8 cellular contexts compared by ENCODE assay signal in genomic region chr1:202407378-202407777, GRCh38. TPM values are rescaled to one million over a fixed set of nuclear protein-coding genes. Genes with fewer than 3 reads are reported as not detected.
DNase-seq lines count a peak whose midpoint lies in the region; ATAC-seq and TF ChIP-seq lines count a peak whose summit lies in the region.
"Not testable (repeated sequence)": the region's sequence is repeated elsewhere in the genome, so short reads cannot be mapped to it uniquely, and the experiment has no call there.

No MANE protein-coding gene starts in this region.

- not testable (repeated sequence) for H3K9me3 Mint-ChIP-seq in HFFc6

- H3K4me1 Mint-ChIP-seq in HFFc6 (ENCODE audit: low read depth), result peaks cover 44% of the 10 kb centered on the region

- H3K9me3 ChIP-seq in SJCRH30 (replicated peaks); right cardiac atrium (ENCODE audit: control insufficient read depth, low read length); parathyroid adenoma (ENCODE audit: control insufficient read depth, low read length); subcutaneous abdominal adipose tissue (ENCODE audit: control insufficient read depth in 5 of 5, low read length in 5 of 5): not testable (repeated sequence)

- not testable (repeated sequence) for H3K9ac ChIP-seq in parathyroid adenoma; subcutaneous abdominal adipose tissue (ENCODE audit: low read length in 5 of 5)

- H2AFZ ChIP-seq in parathyroid adenoma, result not testable (repeated sequence)

- H3K4me1 ChIP-seq in SJCRH30; right cardiac atrium (ENCODE audit: control insufficient read depth, insufficient read depth, low read length); parathyroid adenoma: not testable (repeated sequence)
- peaks cover 0 to 51% (median 19%) of the 10 kb centered on the region in 5 donors for H3K4me1 ChIP-seq in subcutaneous abdominal adipose tissue (ENCODE audit: control insufficient read depth in 5 of 5, insufficient read depth in 5 of 5, low read length in 5 of 5)

- intact Hi-C loops in Right ventricle myocardium superior (cut with DNase I) (loop anchor here (10.0 kb wide), 1 partner anchor 53 kb away; no protein-coding TSS in a partner anchor), right cardiac atrium (cut with DNase I) (loop anchor here in 1 of 4 donors (10.0 kb wide), 1 partner anchor 53 kb away; no protein-coding TSS in a partner anchor)

- H3K27ac ChIP-seq in SJCRH30; right cardiac atrium (ENCODE audit: low read length): not testable (repeated sequence)
- H3K27ac ChIP-seq in parathyroid adenoma, result peak overlapping the region; percentile 4
- peak overlapping the region; percentile 77 for H3K27ac ChIP-seq in subcutaneous abdominal adipose tissue (ENCODE audit: low read depth, low read length)

- H3K4me2 ChIP-seq in parathyroid adenoma (ENCODE audit: low read length), result not testable (repeated sequence)

- H3K27me3 Mint-ChIP-seq in HFFc6 (ENCODE audit: insufficient read depth), result not testable (repeated sequence)

- not testable (repeated sequence) for H3K36me3 ChIP-seq in SJCRH30; parathyroid adenoma (ENCODE audit: control insufficient read depth, insufficient read depth, low read length); subcutaneous abdominal adipose tissue (ENCODE audit: control insufficient read depth in 5 of 5, insufficient read depth in 5 of 5, low read length in 5 of 5)

- H3K27ac Mint-ChIP-seq in HFFc6, result peak overlapping the region; percentile 67; the same call in 1 of the 2 replicates

- H3K4me3 ChIP-seq in SJCRH30; right cardiac atrium (ENCODE audit: low read length); parathyroid adenoma (ENCODE audit: low read depth, low read length); subcutaneous abdominal adipose tissue (ENCODE audit: low read depth in 1 of 5, low read length in 5 of 5): not testable (repeated sequence)

- not testable (repeated sequence) for H3K79me2 ChIP-seq in parathyroid adenoma

- not testable (repeated sequence) for H3K36me3 Mint-ChIP-seq in HFFc6 (ENCODE audit: low read depth)

- TF ChIP-seq CTCF in HFFc6 (IDR thresholded peaks at IDR 0.05); parathyroid adenoma (IDR thresholded peaks at IDR 0.05): not testable (repeated sequence)

- not testable (repeated sequence) for DNase-seq in HFFc6, Right ventricle myocardium superior
- DNase-seq in NCI-H510A treated with DMSO at 0.1 percent for 48 hours (lab: John Stamatoyannopoulos, UW), result peak; percentile 4
- peak; percentile 20 to 29 for DNase-seq in SJCRH30
- peak; percentile 3 for DNase-seq in activated CD4-positive, alpha-beta T cell treated with anti-CD3 and anti-CD28 coated beads for 48 hours
- peak in 1 of 3 donors; percentile 22 for DNase-seq in right cardiac atrium

- ATAC-seq in Right ventricle myocardium superior (ENCODE audit: poor library complexity) (peak; percentile 17), right cardiac atrium (peak; percentile 72 to 82)

- not testable (repeated sequence) for H3K27me3 ChIP-seq in SJCRH30; right cardiac atrium (ENCODE audit: control insufficient read depth, insufficient read depth); parathyroid adenoma (ENCODE audit: control insufficient read depth, insufficient read depth, low read length); subcutaneous abdominal adipose tissue (ENCODE audit: control insufficient read depth in 5 of 5, insufficient read depth in 4 of 5, low read length in 5 of 5)

- peak overlapping the region; percentile 40; the same call in 1 of the 2 replicates for H3K4me3 Mint-ChIP-seq in HFFc6

- 60% methylated on average over 2 of the region's 2 CpGs for WGBS in right cardiac atrium

RNA-seq across cellular contexts. Expression of gene PPP1R12B, which starts 58.9 kb away (rescaled TPM):
- 1 to 10 TPM; 5.3 to 9.9 (median 6.9) TPM for total RNA-seq in HFFc6 (2021; fragmentation: NEBNext Ultra II Directional; extraction: Animal tissue kit (Norgen Biotek cat#: 25700))
- 15.2 and 21.2 TPM in 2 replicates for total RNA-seq in SJCRH30 (2014; rRNA removed; shearing (Covaris generic))
- total RNA-seq in Right ventricle myocardium superior (636 TPM), right cardiac atrium (100 to 1,000 TPM; 574 to 741 (median 606) TPM)
- 182 TPM for polyA plus RNA-seq in right cardiac atrium

Comparison
In these comparisons a context has a peak if more than half of its experiments do, and no peak if none do; other contexts are left out.
1. RNA of gene PPP1R12B, which starts 58.9 kb away (total RNA-seq): 636 TPM in Right ventricle myocardium superior (single experiment) and 574 to 741 TPM in right cardiac atrium; 15.2 to 21.2 TPM in SJCRH30 and 5.3 to 9.9 TPM in HFFc6; every median in the first group is over 10 times any median in the second.